Comparison of ENCODE assay signal across 1 cellular context in the genomic region with DNA sequence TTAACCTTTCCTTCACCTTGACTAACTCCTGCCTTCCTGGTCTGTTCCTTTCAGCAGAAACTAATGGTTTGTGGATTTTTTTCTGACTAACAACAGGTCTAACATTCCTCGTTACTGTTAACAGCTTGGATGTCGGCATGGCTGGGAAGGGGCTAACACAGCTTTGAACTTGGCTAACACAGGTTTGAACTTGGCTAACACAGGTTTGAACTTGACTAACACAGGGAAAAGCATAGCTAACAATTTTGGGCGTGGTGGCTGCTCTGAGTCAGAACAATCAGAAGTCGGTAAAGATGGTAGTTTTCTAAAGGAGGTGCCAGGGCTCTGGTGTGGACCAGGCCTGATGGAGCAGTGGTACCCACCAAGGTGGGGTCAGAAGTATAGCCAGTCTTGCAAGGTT.
A peak's percentile ranks its signal among the peaks of the same experiment; 100 is the strongest.
TF ChIP-seq lines count a peak whose summit lies in the region.

No MANE protein-coding gene starts in this region.

TF ChIP-seq in H1, 55 proteins besides CTCF, POLR2A, EP300 and RAD21:
- peak; percentile 2 for TF ChIP-seq SAP30 (IDR thresholded peaks at IDR 0.05; ENCODE audit: insufficient read depth, insufficient replicate concordance, low read length)
- TF ChIP-seq, protein P1, sequence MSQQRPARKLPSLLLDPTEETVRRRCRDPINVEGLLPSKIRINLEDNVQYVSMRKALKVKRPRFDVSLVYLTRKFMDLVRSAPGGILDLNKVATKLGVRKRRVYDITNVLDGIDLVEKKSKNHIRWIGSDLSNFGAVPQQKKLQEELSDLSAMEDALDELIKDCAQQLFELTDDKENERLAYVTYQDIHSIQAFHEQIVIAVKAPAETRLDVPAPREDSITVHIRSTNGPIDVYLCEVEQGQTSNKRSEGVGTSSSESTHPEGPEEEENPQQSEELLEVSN (IDR thresholded peaks at IDR 0.05), result no peak
